In genomic region chr11:9091044-9091936, GRCh38 we compare ENCODE assay signal across 8 cellular contexts. TPM values are rescaled to one million over a fixed set of nuclear protein-coding genes. Genes with fewer than 3 reads are reported as not detected.
DNase-seq lines count a peak whose midpoint lies in the region; ATAC-seq and TF ChIP-seq lines count a peak whose summit lies in the region.

Gene SCUBE2 (minus strand): TSS chr11:9091599. CDS start chr11:9091528, 71 bp downstream.

- ATAC-seq in activated CD8-positive, alpha-beta T cell treated with anti-CD3 and anti-CD28 coated beads, Interleukin-2, amount 10 ng/mL, durations not matched to agents 7 days and 5 days, result peak; percentile 47
- peak; percentile 60 to 61 for ATAC-seq in right cardiac atrium
- no peak for ATAC-seq in HG03196 (IDR thresholded peaks at IDR 0.05; ENCODE audit: unreplicated experiment)
- ATAC-seq in GM21619 (IDR thresholded peaks at IDR 0.05; ENCODE audit: unreplicated experiment), result no peak

- H3K27me3 ChIP-seq in right cardiac atrium (ENCODE audit: control insufficient read depth, insufficient read depth), result no peaks in the 10 kb centered on the region

- no peak for TF ChIP-seq CTCF in GM10266 (IDR thresholded peaks at IDR 0.05; ENCODE audit: control insufficient read depth, insufficient read depth, low read depth, missing control alignments)

- CTCF ChIA-PET in activated CD8-positive, alpha-beta T cell treated with anti-CD3 and anti-CD28 coated beads, Interleukin-2, amount 10 ng/mL, durations not matched to agents 7 days and 5 days (lab: Charles Lee), result interaction anchor here (5.0 to 6.3 kb wide), 2 partner anchors 47 to 76 kb away, joined by 25 to 36 read pairs; no protein-coding TSS in a partner anchor

- H3K36me3 Mint-ChIP-seq in activated CD8-positive, alpha-beta T cell treated with anti-CD3 and anti-CD28 coated beads, Interleukin-2, amount 10 ng/mL, durations not matched to agents 7 days and 5 days (ENCODE audit: low read depth), result no peaks in the 10 kb centered on the region

- peak within 1 kb of the TSS; percentile 42 for H3K4me3 Mint-ChIP-seq in activated CD8-positive, alpha-beta T cell treated with anti-CD3 and anti-CD28 coated beads, Interleukin-2, amount 10 ng/mL, durations not matched to agents 7 days and 5 days

- no peaks in the 10 kb centered on the region for H3K9me3 Mint-ChIP-seq in activated CD8-positive, alpha-beta T cell treated with anti-CD3 and anti-CD28 coated beads, Interleukin-2, amount 10 ng/mL, durations not matched to agents 7 days and 5 days (ENCODE audit: insufficient read depth)

- H3K4me1 ChIP-seq in right cardiac atrium (ENCODE audit: control insufficient read depth, insufficient read depth, low read length), result no peaks in the 10 kb centered on the region

- POLR2A ChIA-PET in activated CD8-positive, alpha-beta T cell treated with anti-CD3 and anti-CD28 coated beads, Interleukin-2, amount 10 ng/mL, durations not matched to agents 7 days and 5 days (lab: Charles Lee), result no interaction called here

- intact Hi-C loops in right cardiac atrium (cut with DNase I), result no loop called here

- H3K27me3 Mint-ChIP-seq in activated CD8-positive, alpha-beta T cell treated with anti-CD3 and anti-CD28 coated beads, Interleukin-2, amount 10 ng/mL, durations not matched to agents 7 days and 5 days (ENCODE audit: low read depth), result peaks cover 56% of the 10 kb centered on the region

- H3K4me1 Mint-ChIP-seq in activated CD8-positive, alpha-beta T cell treated with anti-CD3 and anti-CD28 coated beads, Interleukin-2, amount 10 ng/mL, durations not matched to agents 7 days and 5 days (ENCODE audit: low read depth), result peaks cover 4% of the 10 kb centered on the region

- WGBS in right cardiac atrium, result 1% methylated on average over 114 of the region's 114 CpGs

- H3K27ac ChIP-seq in right cardiac atrium (ENCODE audit: low read length), result no peak within 1 kb of the TSS

- DNase-seq in GM10266 (ENCODE audit: extremely low spot score), result peak; percentile 60
- DNase-seq in activated CD8-positive, alpha-beta T cell treated with anti-CD3 and anti-CD28 coated beads, Interleukin-2, amount 10 ng/mL, durations not matched to agents 7 days and 5 days, result no peak
- peak in 2 of 3 donors; percentile 58 to 62 for DNase-seq in right cardiac atrium
- no peak for DNase-seq in skeletal muscle cell (ENCODE audit: low read depth)
- DNase-seq in NCI-H1105 (lab: John Stamatoyannopoulos, UW), result no peak
- DNase-seq in cerebellar cortex (ENCODE audit: low spot score), result no peak

- no peaks in the 10 kb centered on the region for H3K9me3 ChIP-seq in right cardiac atrium (ENCODE audit: control insufficient read depth, low read length)

- H3K4me3 ChIP-seq in right cardiac atrium (ENCODE audit: low read length) (peak within 1 kb of the TSS; percentile 63), skeletal muscle cell (ENCODE audit: low read depth, low read length) (peak within 1 kb of the TSS; percentile 46)

- H3K27ac Mint-ChIP-seq in activated CD8-positive, alpha-beta T cell treated with anti-CD3 and anti-CD28 coated beads, Interleukin-2, amount 10 ng/mL, durations not matched to agents 7 days and 5 days, result no peak within 1 kb of the TSS

RNA-seq across cellular contexts. Expression of gene SCUBE2, which starts in this region (rescaled TPM):
- total RNA-seq in activated CD8-positive, alpha-beta T cell treated with anti-CD3 and anti-CD28 coated beads, Interleukin-2, amount 10 ng/mL, durations not matched to agents 7 days and 5 days, result under 1 TPM in 1 of 2 experiments, not detected in 1; 0.65 TPM
- total RNA-seq in right cardiac atrium, result 1 to 10 TPM; 1.6 to 3.6 (median 2.2) TPM
- 0.18 TPM for polyA plus RNA-seq in right cardiac atrium

Comparison
In these comparisons a context has a peak if more than half of its experiments do, and no peak if none do; other contexts are left out.
1. Peak in ATAC-seq in activated CD8-positive, alpha-beta T cell treated with anti-CD3 and anti-CD28 coated beads, Interleukin-2, amount 10 ng/mL, durations not matched to agents 7 days and 5 days; RNA of the gene not detected or under 1 TPM.
2. DNase-seq: peak in GM10266 (single experiment) and right cardiac atrium (2 of 3); none in activated CD8-positive, alpha-beta T cell treated with anti-CD3 and anti-CD28 coated beads, Interleukin-2, amount 10 ng/mL, durations not matched to agents 7 days and 5 days (single experiment), skeletal muscle cell (single experiment), NCI-H1105 (single experiment) and cerebellar cortex (single experiment).
3. ATAC-seq: peak in right cardiac atrium (2 of 2); none in HG03196 (single experiment) and GM21619 (single experiment).